In genomic region chr3:140546649-140547048, GRCh38 we compare ENCODE assay signal across 30 cellular contexts.
DNase-seq lines count a peak whose midpoint lies in the region; ATAC-seq and TF ChIP-seq lines count a peak whose summit lies in the region.
"Had no signal": no experiment of that assay in that cellular context is flagged by ENCODE, and none has a peak within 500 bp of the region (broad histone marks: within the 10 kb centered on the region; RNA-seq: fewer than 3 reads in every experiment).

No MANE protein-coding gene starts in this region.

- no peak for ATAC-seq in PC-3
- ATAC-seq in HG03457 (IDR thresholded peaks at IDR 0.05; ENCODE audit: unreplicated experiment): no peak
- ATAC-seq: activated T-cell treated with anti-CD3 and anti-CD28 coated beads, Interleukin-2, amount 50 U/mL, for 4 hours; gastrocnemius medialis; left colon; stimulated activated naive B cell treated with anti-CD40 and anti-IgM and Interleukin-4, amounts not matched to agents 10 μg/mL and 1 μg/mL and 100 μg/mL, for 72 hours; T-cell had no signal

- H3K36me3 ChIP-seq in PC-3 (ENCODE audit: low read depth, low read length) (no peaks in the 10 kb centered on the region), esophagus muscularis mucosa (no peaks in the 10 kb centered on the region)
- H3K36me3 ChIP-seq: BLaER1, gastrocnemius medialis, SJSA1, upper lobe of left lung had no signal

- TF ChIP-seq CTCF in PC-3 (conservative IDR thresholded peaks at IDR 0.05; ENCODE audit: low read depth, low read length): no peak
- TF ChIP-seq CTCF in esophagus muscularis mucosa (IDR thresholded peaks at IDR 0.05): no peak

- no peaks in the 10 kb centered on the region for H3F3A ChIP-seq in PC-3 (ENCODE audit: low read length, unreplicated experiment)

- H3K9me2 ChIP-seq in PC-3 (replicated peaks; ENCODE audit: low read length): no peaks in the 10 kb centered on the region

- H3K9me3 ChIP-seq in PC-3 (ENCODE audit: low read length) (no peaks in the 10 kb centered on the region), esophagus muscularis mucosa (no peaks in the 10 kb centered on the region)
- H3K9me3 ChIP-seq: BLaER1, gastrocnemius medialis, SJSA1, upper lobe of left lung had no signal

- no peak overlapping the region for H2AFZ ChIP-seq in PC-3 (ENCODE audit: low read length)
- H2AFZ ChIP-seq: hepatocyte had no signal

- WGBS in esophagus muscularis mucosa: 56% methylated on average over 6 of the region's 6 CpGs

- H3K27me3 ChIP-seq in PC-3 (ENCODE audit: low read length) (no peaks in the 10 kb centered on the region), esophagus muscularis mucosa (no peaks in the 10 kb centered on the region)
- H3K27me3 ChIP-seq: BLaER1, dorsolateral prefrontal cortex, gastrocnemius medialis, hepatocyte, SJSA1, upper lobe of left lung had no signal

- POLR2A ChIA-PET in PC-3 (lab: Charles Lee; ENCODE audit: unreplicated experiment): no interaction called here

- H3K4me1 ChIP-seq in PC-3 (ENCODE audit: insufficient read depth, low read length): peaks cover 1% of the 10 kb centered on the region; the same call in 1 of the 2 replicates
- peaks cover 0 to 14% (median 11%) of the 10 kb centered on the region in 4 donors for H3K4me1 ChIP-seq in esophagus muscularis mucosa
- H3K4me1 ChIP-seq: BLaER1, gastrocnemius medialis, SJSA1, upper lobe of left lung had no signal

- no peak overlapping the region for H3K4me2 ChIP-seq in PC-3 (ENCODE audit: low read length)
- H3K4me2 ChIP-seq: BLaER1, hepatocyte had no signal

- intact Hi-C loops in PC-3 (cut with micrococcal nuclease): no loop called here
- intact Hi-C loops in esophagus muscularis mucosa (cut with DNase I): no loop called here

- DNase-seq in Daoy (ENCODE audit: low read depth): peak; percentile 58
- DNase-seq in HT1080 (ENCODE audit: low read depth): peak; percentile 73
- peak; percentile 9 for DNase-seq in PC-3
- DNase-seq in dermis microvascular lymphatic vessel endothelial cell (ENCODE audit: low read depth in 2 of 2): peak; percentile 20 to 33
- no peak for DNase-seq in activated CD4-positive, CD25-positive, alpha-beta regulatory T cell treated with anti-CD3 and anti-CD28 coated beads, Interleukin-2, amount 50 U/mL, for 72 hours
- no peak for DNase-seq in esophagus muscularis mucosa (ENCODE audit: extremely low spot score)
- DNase-seq in stimulated activated CD4-positive, alpha-beta T cell treated with anti-CD3 and anti-CD28 coated beads, Interleukin-15, amount 100 ng/mL, for 24 hours: no peak
- DNase-seq: activated B cell treated with CpG ODN at 0.5 μM for 24 hours; activated CD4-positive, alpha-beta T cell treated with anti-CD3 and anti-CD28 coated beads, Interleukin-2, amount 50 U/mL, for 1 hour; activated naive CD4-positive, alpha-beta T cell; activated T-cell treated with anti-CD3 and anti-CD28 coated beads, Interleukin-2, amount 50 U/mL, for 4 hours; caudate nucleus; dorsolateral prefrontal cortex; gastrocnemius medialis; GDM1; immature natural killer cell; IMR-90; left colon; NCI-H1048; NCI-H187 treated with DMSO at 0.1 percent for 48 hours; NCI-H748 treated with DMSO at 0.1 percent for 48 hours; RPMI8226; stimulated activated naive B cell treated with anti-CD40 and anti-IgM and Interleukin-4, amounts not matched to agents 10 μg/mL and 1 μg/mL and 100 μg/mL, for 72 hours; substantia nigra; T-cell; upper lobe of left lung had no signal

- TF ChIP-seq EP300 in esophagus muscularis mucosa (IDR thresholded peaks at IDR 0.05): no peak

- no TSS peak for BruUV-seq in PC-3 (replicated peaks; lab: Mats Ljungman, UMichigan)

- CTCF ChIA-PET in PC-3 (lab: Charles Lee): no interaction called here

- no peak overlapping the region for H3K9ac ChIP-seq in PC-3 (ENCODE audit: low read length)
- H3K9ac ChIP-seq: BLaER1 had no signal

- TF ChIP-seq POLR2A in esophagus muscularis mucosa (IDR thresholded peaks at IDR 0.05; ENCODE audit: low read depth): no peak

- H4K20me1 ChIP-seq in PC-3 (ENCODE audit: low read length): no peaks in the 10 kb centered on the region
- H4K20me1 ChIP-seq: BLaER1 had no signal

- H3K79me2 ChIP-seq in PC-3 (ENCODE audit: low read length): no peaks in the 10 kb centered on the region
- H3K79me2 ChIP-seq: hepatocyte had no signal

- H3K27ac ChIP-seq in PC-3 (ENCODE audit: low read length) (no peak overlapping the region), esophagus muscularis mucosa (replicated peaks in 1 of 4) (no peak overlapping the region)
- H3K27ac ChIP-seq: BLaER1, dorsolateral prefrontal cortex, gastrocnemius medialis, hepatocyte, SJSA1, upper lobe of left lung had no signal

- H3K4me3 ChIP-seq in PC-3 (ENCODE audit: low read length) (no peak overlapping the region), esophagus muscularis mucosa (no peak overlapping the region)
- H3K4me3 ChIP-seq: BLaER1, dorsolateral prefrontal cortex, gastrocnemius medialis, hepatocyte, SJSA1, upper lobe of left lung had no signal

Comparison
In these comparisons a context has a peak if more than half of its experiments do, and no peak if none do; other contexts are left out.
1. DNase-seq: peak in Daoy (single experiment), HT1080 (single experiment), PC-3 (single experiment) and dermis microvascular lymphatic vessel endothelial cell (2 of 2); none in activated CD4-positive, CD25-positive, alpha-beta regulatory T cell treated with anti-CD3 and anti-CD28 coated beads, Interleukin-2, amount 50 U/mL, for 72 hours (single experiment), esophagus muscularis mucosa (single experiment) and stimulated activated CD4-positive, alpha-beta T cell treated with anti-CD3 and anti-CD28 coated beads, Interleukin-15, amount 100 ng/mL, for 24 hours (single experiment).